Comparison of ENCODE assay signal across 8 cellular contexts in the genomic region with DNA sequence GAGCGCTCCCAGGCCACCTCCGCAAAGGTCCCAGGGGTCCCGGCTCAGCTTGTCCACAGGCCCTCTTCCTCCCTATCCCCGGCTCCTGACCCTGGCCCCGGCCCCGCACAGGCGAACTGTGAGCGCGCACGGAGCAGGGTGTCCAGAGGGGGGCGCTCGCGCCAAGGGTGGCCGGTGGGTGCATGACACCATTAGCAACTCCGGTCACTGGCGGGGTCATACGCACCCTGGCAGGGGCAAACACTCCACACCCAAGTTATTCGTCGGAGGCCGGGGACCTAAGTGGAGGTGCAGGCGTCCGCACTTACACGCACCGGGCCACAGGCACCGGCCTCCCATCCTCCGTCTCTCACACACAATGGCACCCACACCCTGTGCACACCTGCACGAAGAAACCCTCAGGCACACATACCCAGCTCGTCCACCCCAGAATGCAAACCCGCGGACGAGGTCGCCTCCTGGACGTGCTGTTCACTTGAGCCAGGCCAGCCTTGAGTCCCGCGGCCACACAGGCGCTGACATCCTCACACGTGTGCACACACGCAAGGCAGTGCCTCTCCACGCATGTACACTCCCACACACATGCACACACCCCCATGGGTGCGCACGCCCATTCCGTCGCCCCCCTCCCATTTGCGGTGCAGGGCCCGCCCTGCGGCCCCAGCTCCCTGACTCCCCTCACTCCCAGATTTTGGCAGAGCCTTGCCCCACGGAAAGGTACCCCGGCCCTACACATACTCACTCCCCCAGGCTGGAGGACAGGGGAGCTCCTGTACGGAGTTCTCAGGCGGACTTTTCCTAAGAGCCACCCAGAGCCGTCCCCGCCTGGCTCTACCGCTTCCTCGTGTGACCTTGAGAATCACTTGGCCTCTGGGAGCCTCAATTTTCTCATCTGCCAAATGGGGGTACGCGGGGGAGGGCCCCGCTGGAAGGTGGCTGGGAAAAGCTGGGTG. TPM values are rescaled to one million over a fixed set of nuclear protein-coding genes. Genes with fewer than 3 reads are reported as not detected.
DNase-seq lines count a peak whose midpoint lies in the region; ATAC-seq and TF ChIP-seq lines count a peak whose summit lies in the region.

A gene (minus strand): TSS at position 552 of the 953 bp plus-strand sequence. CDS start 1,276 bp downstream, outside the sequence.

- no peaks in the 10 kb centered on the region for H3K9me3 Mint-ChIP-seq in endodermal cell

- H3K9ac ChIP-seq in endodermal cell (ENCODE audit: extremely low read depth, low read length, poor library complexity, severe bottlenecking) = no peak within 1 kb of the TSS

- H3K4me3 Mint-ChIP-seq in endodermal cell = peak within 1 kb of the TSS; percentile 55

- peak; percentile 80 for TF ChIP-seq CTCF in GM06990 (IDR thresholded peaks at IDR 0.05; ENCODE audit: insufficient read depth, low read length, poor library complexity, severe bottlenecking)
- TF ChIP-seq CTCF in NB4 (IDR thresholded peaks at IDR 0.05; ENCODE audit: low read depth, low read length) = peak; percentile 78
- peak; percentile 79 for TF ChIP-seq CTCF in endodermal cell (conservative IDR thresholded peaks at IDR 0.05)

- no peaks in the 10 kb centered on the region for H3K9me3 ChIP-seq in endodermal cell (ENCODE audit: control insufficient read depth, low read length)

- H3K4me3 ChIP-seq in GM06990 (replicated peaks; ENCODE audit: low read depth, low read length) (peak within 1 kb of the TSS; percentile 48), NB4 (ENCODE audit: low read depth, low read length) (peak within 1 kb of the TSS; percentile 91), endodermal cell (ENCODE audit: low read length) (peak within 1 kb of the TSS; percentile 45)

- no peak for ATAC-seq in GM21360 (IDR thresholded peaks at IDR 0.05; ENCODE audit: unreplicated experiment)

- H3K36me3 ChIP-seq in GM06990 (ENCODE audit: control insufficient read depth, insufficient read depth, low read length) = no peaks in the 10 kb centered on the region
- H3K36me3 ChIP-seq in endodermal cell (ENCODE audit: control insufficient read depth, insufficient read depth, low read length) = no peaks in the 10 kb centered on the region

- H3K36me3 Mint-ChIP-seq in endodermal cell (ENCODE audit: low read depth) = no peaks in the 10 kb centered on the region

- peaks cover 15% of the 10 kb centered on the region for H3K4me1 Mint-ChIP-seq in endodermal cell

- peaks cover 80% of the 10 kb centered on the region for H3K27me3 Mint-ChIP-seq in endodermal cell (ENCODE audit: insufficient read depth)

- no peak within 1 kb of the TSS for H3K27ac Mint-ChIP-seq in endodermal cell

- H3K27me3 ChIP-seq in GM06990 (replicated peaks; ENCODE audit: control insufficient read depth, insufficient read depth, low read length) (peaks cover 4% of the 10 kb centered on the region), endodermal cell (ENCODE audit: control insufficient read depth, insufficient read depth, low read length, poor library complexity, severe bottlenecking) (peaks cover 79% of the 10 kb centered on the region)

- H3K27ac ChIP-seq in endodermal cell (ENCODE audit: low read depth, low read length) = no peak within 1 kb of the TSS

- peak; percentile 58 for TF ChIP-seq POLR2A in NB4 (IDR thresholded peaks at IDR 0.05; ENCODE audit: extremely low read depth, insufficient read length)

- peaks cover 4% of the 10 kb centered on the region for H3K4me1 ChIP-seq in endodermal cell (ENCODE audit: control insufficient read depth, insufficient read depth, low read length)

- WGBS in endodermal cell (ENCODE audit: insufficient coverage in 1 of 2, insufficient read length in 1 of 2), 2 experiments = 8 to 10% methylated on average over 14 to 57 of the region's 57 CpGs

- DNase-seq in GM06990 (ENCODE audit: extremely low read depth, insufficient read length) (peak; percentile 64), NB4 (ENCODE audit: low read depth) (peak; percentile 94), endodermal cell (peak; percentile 95), mucosa of gallbladder (ENCODE audit: low spot score) (peak; percentile 73), NCI-H524 treated with DMSO at 0.1 percent for 48 hours (lab: John Stamatoyannopoulos, UW) (no peak)
- peak; percentile 63 to 67 for DNase-seq in activated CD8-positive, alpha-beta memory T cell treated with anti-CD3 and anti-CD28 coated beads for 4 hours (ENCODE audit: low read depth in 2 of 2)
- peak; percentile 91 for DNase-seq in stimulated activated CD8-positive, alpha-beta memory T cell treated with anti-CD3 and anti-CD28 coated beads, Interleukin-4, amount 100 ng/mL, for 48 hours

RNA-seq across cellular contexts. Expression of the gene that starts here (rescaled TPM):
- total RNA-seq in endodermal cell (1 to 10 TPM in 1 of 2 donors, under 1 TPM in 1; 0.86 to 1.9 TPM), mucosa of gallbladder (17.1 TPM)
- 5.0 TPM for polyA plus RNA-seq in endodermal cell (2013, experiment 1 of 2)
- 3.8 TPM for polyA plus RNA-seq in endodermal cell (2013, experiment 2 of 2)
